Comparison of ENCODE assay signal across 16 cellular contexts in the genomic region with DNA sequence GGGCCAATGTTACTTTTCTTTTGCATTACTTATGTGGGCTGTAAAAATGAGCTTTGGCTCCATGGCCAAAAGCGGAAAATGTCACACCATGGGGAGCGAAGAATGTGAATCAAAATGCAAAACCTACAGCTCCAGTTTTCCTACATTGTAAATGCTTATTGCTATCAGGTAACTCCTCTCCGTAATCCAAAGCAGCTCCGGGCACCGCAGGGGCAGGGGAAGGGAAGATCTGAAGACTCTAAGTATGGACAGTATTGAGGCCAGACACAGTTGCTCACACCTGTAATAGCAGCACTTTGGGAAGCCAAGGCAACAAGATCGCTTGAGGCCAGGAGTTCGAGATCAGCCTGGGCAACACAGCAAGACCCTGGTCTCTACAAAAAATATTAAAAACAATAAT. TPM values are rescaled to one million over a fixed set of nuclear protein-coding genes. Genes with fewer than 3 reads are reported as not detected.
A peak's percentile ranks its signal among the peaks of the same experiment; 100 is the strongest.
DNase-seq lines count a peak whose midpoint lies in the region; FAIRE-seq and TF ChIP-seq lines count a peak whose summit lies in the region.
"Had no signal": no experiment of that assay in that cellular context is flagged by ENCODE, and none has a peak within 500 bp of the region (broad histone marks: within the 10 kb centered on the region; RNA-seq: fewer than 3 reads in every experiment).

No MANE protein-coding gene starts in this region.

- no peak for TF ChIP-seq CTCF in HEK293 (tag by site-specific recombination; IDR thresholded peaks at IDR 0.05)

- peak; percentile 40 for DNase-seq in activated CD4-positive, alpha-beta T cell treated with anti-CD3 and anti-CD28 coated beads for 48 hours
- DNase-seq in activated CD4-positive, alpha-beta T cell treated with anti-CD3 and anti-CD28 coated beads for 1 hour, result no peak
- peak; percentile 30 for DNase-seq in activated naive CD4-positive, alpha-beta T cell treated with anti-CD3 and anti-CD28 coated beads for 36 hours
- DNase-seq in trophoblast cell (peak; percentile 65 to 83), small intestine (no peak), GM03348 (ENCODE audit: low spot score) (no peak), cerebellar cortex (ENCODE audit: low spot score) (no peak)
- DNase-seq: brain microvascular endothelial cell; glutamatergic neuron; HCEC 1CT; NCI-H2029 treated with DMSO at 0.1 percent for 48 hours; stimulated activated CD4-positive, alpha-beta T cell treated with anti-CD3 and anti-CD28 coated beads, Interleukin-2, amount 100 ng/mL, for 48 hours; transverse colon had no signal

- H4K12ac ChIP-seq in trophoblast cell (ENCODE audit: low read depth, low read length), result no peak overlapping the region

- FAIRE-seq in small intestine (lab: Jason Lieb, UNC), result no peak

- H2AFZ ChIP-seq in trophoblast cell (ENCODE audit: insufficient read depth, low read length, poor library complexity), result no peak overlapping the region

- H3K27ac ChIP-seq in HEK293 (ENCODE audit: extremely low read depth, low read depth, low read length) (no peak overlapping the region), trophoblast cell (ENCODE audit: low read depth, low read length) (no peak overlapping the region), small intestine (ENCODE audit: low read depth in 1 of 2, low read length in 1 of 2) (no peak overlapping the region)
- H3K27ac ChIP-seq: brain microvascular endothelial cell, right atrium auricular region, transverse colon, VCaP had no signal

- no peak overlapping the region for H3K4me2 ChIP-seq in trophoblast cell (ENCODE audit: low read length)

- H3K23ac ChIP-seq in trophoblast cell (ENCODE audit: low read length), result no peak overlapping the region

- no peak overlapping the region for H2BK12ac ChIP-seq in trophoblast cell (ENCODE audit: low read length)

- H3K79me2 ChIP-seq in trophoblast cell (ENCODE audit: control insufficient read depth, insufficient read depth, low read length, poor library complexity), result no peaks in the 10 kb centered on the region

- H3K9me3 Mint-ChIP-seq in activated naive CD4-positive, alpha-beta T cell treated with anti-CD3 and anti-CD28 coated beads for 36 hours, result no peaks in the 10 kb centered on the region

- H3K36me3 ChIP-seq in HEK293 (ENCODE audit: control insufficient read depth in 2 of 2, insufficient read depth in 1 of 2, low read length in 2 of 2), result no peaks in the 10 kb centered on the region
- H3K36me3 ChIP-seq in trophoblast cell (ENCODE audit: control insufficient read depth in 1 of 2, insufficient read depth in 2 of 2, low read length in 2 of 2), result no peaks in the 10 kb centered on the region
- no peaks in the 10 kb centered on the region for H3K36me3 ChIP-seq in small intestine (ENCODE audit: control insufficient read depth in 2 of 2, insufficient read depth in 2 of 2, low read length in 2 of 2)
- H3K36me3 ChIP-seq: brain microvascular endothelial cell, right atrium auricular region, transverse colon had no signal

- H3K18ac ChIP-seq in trophoblast cell (ENCODE audit: low read length), result no peak overlapping the region

- no peaks in the 10 kb centered on the region for H3K27me3 Mint-ChIP-seq in activated naive CD4-positive, alpha-beta T cell treated with anti-CD3 and anti-CD28 coated beads for 36 hours (ENCODE audit: low read depth)

- peak overlapping the region; percentile 99 for H3K27ac Mint-ChIP-seq in activated naive CD4-positive, alpha-beta T cell treated with anti-CD3 and anti-CD28 coated beads for 36 hours

- no peaks in the 10 kb centered on the region for H3K27me3 ChIP-seq in trophoblast cell (ENCODE audit: insufficient read depth, low read length)
- no peaks in the 10 kb centered on the region for H3K27me3 ChIP-seq in small intestine (ENCODE audit: control insufficient read depth in 2 of 2, insufficient read depth in 2 of 2, low read length in 2 of 2)
- H3K27me3 ChIP-seq: brain microvascular endothelial cell, right atrium auricular region, transverse colon had no signal

- CTCF ChIA-PET in HEK293 (lab: Yijun Ruan, JAX), result interaction anchor here (0.7 to 2.2 kb wide), 2 partner anchors 59 to 193 kb away, joined by 3 to 8 read pairs; no protein-coding TSS in a partner anchor
- CTCF ChIA-PET in activated naive CD4-positive, alpha-beta T cell treated with anti-CD3 and anti-CD28 coated beads for 36 hours (lab: Charles Lee), result interaction anchor here (0.6 to 8.5 kb wide), 12 partner anchors 9 to 137 kb away, joined by 3 to 95 read pairs (median 4); no protein-coding TSS in a partner anchor

- peak overlapping the region; percentile 42 for H3K14ac ChIP-seq in trophoblast cell (ENCODE audit: low read length)

- no peak overlapping the region for H3K4me3 ChIP-seq in HEK293 (ENCODE audit: low read depth, low read length)
- H3K4me3 ChIP-seq in trophoblast cell (ENCODE audit: low read depth, low read length), result no peak overlapping the region
- no peak overlapping the region for H3K4me3 ChIP-seq in small intestine (ENCODE audit: low read depth in 1 of 2, low read length in 2 of 2)
- H3K4me3 ChIP-seq: right atrium auricular region, transverse colon had no signal

- no peaks in the 10 kb centered on the region for H3K36me3 Mint-ChIP-seq in activated naive CD4-positive, alpha-beta T cell treated with anti-CD3 and anti-CD28 coated beads for 36 hours (ENCODE audit: low read depth)

- peak overlapping the region; percentile 57 for H2AK5ac ChIP-seq in trophoblast cell (ENCODE audit: low read length)

- intact Hi-C loops in activated naive CD4-positive, alpha-beta T cell treated with anti-CD3 and anti-CD28 coated beads for 36 hours (cut with micrococcal nuclease), result loop anchor here (5.0 kb wide), 1 partner anchor 673 kb away; no protein-coding TSS in a partner anchor

- peaks cover 78% of the 10 kb centered on the region for H3K4me1 Mint-ChIP-seq in activated naive CD4-positive, alpha-beta T cell treated with anti-CD3 and anti-CD28 coated beads for 36 hours (ENCODE audit: low read depth)

- POLR2A ChIA-PET in HEK293 (lab: Yijun Ruan, JAX), result interaction anchor here (0.8 kb wide), 1 partner anchor 50 kb away, joined by 5 read pairs; no protein-coding TSS in a partner anchor

- H3K9me3 ChIP-seq in HEK293 (ENCODE audit: control insufficient read depth, insufficient read depth, low read depth, low read length), result no peaks in the 10 kb centered on the region
- H3K9me3 ChIP-seq in trophoblast cell (ENCODE audit: insufficient read depth, low read depth, low read length), result no peaks in the 10 kb centered on the region
- no peaks in the 10 kb centered on the region for H3K9me3 ChIP-seq in small intestine (ENCODE audit: control insufficient read depth, low read depth)
- H3K9me3 ChIP-seq: right atrium auricular region, transverse colon had no signal

- peaks cover 15% of the 10 kb centered on the region for H3K79me1 ChIP-seq in trophoblast cell (ENCODE audit: low read length)

- H3K4me1 ChIP-seq in HEK293 (ENCODE audit: control insufficient read depth, insufficient read depth, low read length), result peaks cover 11% of the 10 kb centered on the region
- H3K4me1 ChIP-seq in trophoblast cell (ENCODE audit: control insufficient read depth in 1 of 2, insufficient read depth in 2 of 2, low read length in 2 of 2), result peaks cover 10 to 13% of the 10 kb centered on the region in 2 experiments
- H3K4me1 ChIP-seq in small intestine (ENCODE audit: control insufficient read depth in 2 of 2, insufficient read depth in 1 of 2, low read depth in 1 of 2, low read length in 1 of 2), result peaks cover 7 to 8% of the 10 kb centered on the region in 2 donors

- H3K4me3 Mint-ChIP-seq in activated naive CD4-positive, alpha-beta T cell treated with anti-CD3 and anti-CD28 coated beads for 36 hours, result peak overlapping the region; percentile 72

- WGBS in trophoblast cell (ENCODE audit: extremely low coverage, insufficient coverage, insufficient read length), result no CpG with 5 or more reads among the region's 7 CpGs
- 83 to 96% (median 91%) methylated on average over 7 of the region's 7 CpGs for WGBS in small intestine, 3 donors

- no peak overlapping the region for H3K9ac ChIP-seq in trophoblast cell (ENCODE audit: low read length)

- no peak overlapping the region for H2BK5ac ChIP-seq in trophoblast cell (ENCODE audit: low read depth, low read length, poor library complexity)

- H2BK120ac ChIP-seq in trophoblast cell (ENCODE audit: insufficient read depth, low read length, poor library complexity), result no peak overlapping the region

- H4K8ac ChIP-seq in trophoblast cell (ENCODE audit: low read depth, low read length), result peak overlapping the region; percentile 44

- no peak overlapping the region for H3K4ac ChIP-seq in trophoblast cell (ENCODE audit: low read depth, low read length)

- H4K91ac ChIP-seq in trophoblast cell (ENCODE audit: low read depth, low read length), result peak overlapping the region; percentile 92

TF ChIP-seq in HEK293, 187 proteins besides CTCF, POLR2A, EP300 and RAD21:
- TF ChIP-seq ZNF529 (tag by site-specific recombination; IDR thresholded peaks at IDR 0.05; ENCODE audit: insufficient replicate concordance) (no peak), SP2 (tag by site-specific recombination; IDR thresholded peaks at IDR 0.05) (no peak), ZNF580 (tag by site-specific recombination; IDR thresholded peaks at IDR 0.05) (no peak), ZNF121 (tag by site-specific recombination; IDR thresholded peaks at IDR 0.05) (0 out of 2 replicates have a peak, but pooled peaks have one; percentile 37), SALL2 (tag by site-specific recombination; IDR thresholded peaks at IDR 0.05; ENCODE audit: borderline replicate concordance) (no peak)
TF ChIP-seq in HEK293: peak in this region for 1.

RNA-seq across cellular contexts. Expression of gene AGFG1, which starts 7.1 kb away (rescaled TPM):
- total RNA-seq in activated naive CD4-positive, alpha-beta T cell treated with anti-CD3 and anti-CD28 coated beads for 36 hours, result 100 to 1,000 TPM; 153 to 157 TPM
- 95.7 and 100 TPM in 2 replicates for polyA plus RNA-seq in trophoblast cell (2013)
- polyA plus RNA-seq in small intestine, result 10 to 100 TPM; 45.3 to 59.4 (median 58.4) TPM

Comparison
In these comparisons a context has a peak if more than half of its experiments do, and no peak if none do; other contexts are left out.
1. DNase-seq: peak in activated CD4-positive, alpha-beta T cell treated with anti-CD3 and anti-CD28 coated beads for 48 hours (single experiment), activated naive CD4-positive, alpha-beta T cell treated with anti-CD3 and anti-CD28 coated beads for 36 hours (single experiment) and trophoblast cell (2 of 2); none in activated CD4-positive, alpha-beta T cell treated with anti-CD3 and anti-CD28 coated beads for 1 hour (single experiment), small intestine (single experiment), GM03348 (single experiment) and cerebellar cortex (single experiment).